2 cellular contexts compared by ENCODE assay signal in genomic region chr1:5911871-5912271, GRCh38.
TF ChIP-seq lines count a peak whose summit lies in the region.

No MANE protein-coding gene starts in this region.

TF ChIP-seq in GM23338, 12 proteins besides CTCF, POLR2A, EP300 and RAD21:
- TF ChIP-seq ETS1 (IDR thresholded peaks at IDR 0.05) (no peak), CREB1 (CRISPR knock-in tag; IDR thresholded peaks at IDR 0.05; ENCODE audit: low read depth) (no peak), ZNF114 (CRISPR knock-in tag; IDR thresholded peaks at IDR 0.05) (no peak), NANOG (IDR thresholded peaks at IDR 0.05; ENCODE audit: borderline replicate concordance) (no peak), EZH2phosphoT487 (IDR thresholded peaks at IDR 0.05; ENCODE audit: unreplicated experiment) (no peak), EZH2 (IDR thresholded peaks at IDR 0.05; ENCODE audit: low read depth, unreplicated experiment) (no peak), JUNB (IDR thresholded peaks at IDR 0.05; ENCODE audit: unreplicated experiment) (no peak), REST (IDR thresholded peaks at IDR 0.05; ENCODE audit: unreplicated experiment) (no peak), STAT1 (IDR thresholded peaks at IDR 0.05; ENCODE audit: unreplicated experiment) (no peak), ZNF462 (CRISPR knock-in tag; IDR thresholded peaks at IDR 0.05) (no peak), POLR2AphosphoS5 (IDR thresholded peaks at IDR 0.05; ENCODE audit: low read depth) (no peak), ZNF331 (CRISPR knock-in tag; IDR thresholded peaks at IDR 0.05; ENCODE audit: low read depth) (no peak)

TF ChIP-seq in H1, 55 proteins besides CTCF, POLR2A, EP300 and RAD21:
- TF ChIP-seq GABPA (IDR thresholded peaks at IDR 0.05; ENCODE audit: borderline replicate concordance, insufficient read depth, low read length): no peak
- no peak for TF ChIP-seq SP2 (IDR thresholded peaks at IDR 0.05; ENCODE audit: low read length)
- TF ChIP-seq ASH2L (IDR thresholded peaks at IDR 0.05; ENCODE audit: low read length): no peak
- no peak for TF ChIP-seq NRF1 (IDR thresholded peaks at IDR 0.05; ENCODE audit: low read depth, low read length)
- TF ChIP-seq BCL11A (IDR thresholded peaks at IDR 0.05; ENCODE audit: low read depth in 2 of 2, low read length in 2 of 2): no peak
- TF ChIP-seq SIRT6 (IDR thresholded peaks at IDR 0.05; ENCODE audit: low read length): no peak
- no peak for TF ChIP-seq TBP (IDR thresholded peaks at IDR 0.05; ENCODE audit: low read depth, low read length)
- no peak for TF ChIP-seq USF2 (IDR thresholded peaks at IDR 0.05; ENCODE audit: low read length)
- TF ChIP-seq PHF8 (conservative IDR thresholded peaks at IDR 0.05; ENCODE audit: low read depth, low read length): no peak
- TF ChIP-seq RXRA (IDR thresholded peaks at IDR 0.05; ENCODE audit: insufficient read depth, low read depth, low read length): no peak
- TF ChIP-seq EGR1 (IDR thresholded peaks at IDR 0.05; ENCODE audit: borderline replicate concordance, low read depth, low read length): no peak
- no peak for TF ChIP-seq HDAC6 (IDR thresholded peaks at IDR 0.05; ENCODE audit: low read depth, low read length)
- TF ChIP-seq TAF1 (IDR thresholded peaks at IDR 0.05; ENCODE audit: low read depth, low read length): no peak
- TF ChIP-seq JUN (IDR thresholded peaks at IDR 0.05; ENCODE audit: low read depth, low read length): no peak
- no peak for TF ChIP-seq SRF (IDR thresholded peaks at IDR 0.05; ENCODE audit: low read depth, low read length)
- TF ChIP-seq ATF3 (IDR thresholded peaks at IDR 0.05; ENCODE audit: insufficient read depth, low read depth, low read length): no peak
TF ChIP-seq in H1: peak in this region for 0.
